ENCODE assay signal across 1 cellular context in the genomic region with DNA sequence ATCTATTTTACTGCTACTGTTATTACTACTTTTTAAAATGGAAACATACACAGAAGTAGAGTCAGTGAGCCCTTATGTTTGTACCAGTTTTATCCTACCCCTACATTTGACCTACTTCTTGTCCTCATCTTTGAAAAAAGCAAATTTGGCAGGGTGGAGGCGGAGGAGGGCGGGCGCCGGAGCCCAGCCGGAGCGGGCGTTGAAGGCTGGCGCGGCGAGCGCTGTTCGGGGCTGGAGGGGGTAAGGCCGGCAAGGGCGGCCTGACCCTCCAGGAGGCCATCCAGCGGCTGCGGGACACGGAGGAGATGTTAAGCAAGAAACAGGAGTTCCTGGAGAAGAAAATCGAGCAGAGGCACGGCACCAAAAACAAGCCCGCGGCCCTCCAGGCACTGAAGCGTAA.
TF ChIP-seq lines count a peak whose summit lies in the region.

No MANE protein-coding gene starts in this region.

TF ChIP-seq in WTC11, 78 proteins besides CTCF, POLR2A, EP300 and RAD21 (continued from another document):
- TF ChIP-seq, protein P1, sequence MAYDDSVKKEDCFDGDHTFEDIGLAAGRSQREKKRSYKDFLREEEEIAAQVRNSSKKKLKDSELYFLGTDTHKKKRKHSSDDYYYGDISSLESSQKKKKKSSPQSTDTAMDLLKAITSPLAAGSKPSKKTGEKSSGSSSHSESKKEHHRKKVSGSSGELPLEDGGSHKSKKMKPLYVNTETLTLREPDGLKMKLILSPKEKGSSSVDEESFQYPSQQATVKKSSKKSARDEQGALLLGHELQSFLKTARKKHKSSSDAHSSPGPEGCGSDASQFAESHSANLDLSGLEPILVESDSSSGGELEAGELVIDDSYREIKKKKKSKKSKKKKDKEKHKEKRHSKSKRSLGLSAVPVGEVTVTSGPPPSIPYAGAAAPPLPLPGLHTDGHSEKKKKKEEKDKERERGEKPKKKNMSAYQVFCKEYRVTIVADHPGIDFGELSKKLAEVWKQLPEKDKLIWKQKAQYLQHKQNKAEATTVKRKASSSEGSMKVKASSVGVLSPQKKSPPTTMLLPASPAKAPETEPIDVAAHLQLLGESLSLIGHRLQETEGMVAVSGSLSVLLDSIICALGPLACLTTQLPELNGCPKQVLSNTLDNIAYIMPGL (CRISPR knock-in tag; IDR thresholded peaks at IDR 0.05): no peak
- no peak for TF ChIP-seq MAX (CRISPR knock-in tag; IDR thresholded peaks at IDR 0.05)
- no peak for TF ChIP-seq ZSCAN18 (CRISPR knock-in tag; IDR thresholded peaks at IDR 0.05)
